In genomic region chr17:77117415-77117814, GRCh38 we compare ENCODE assay signal across 16 cellular contexts. TPM values are rescaled to one million over a fixed set of nuclear protein-coding genes. Genes with fewer than 3 reads are reported as not detected.
DNase-seq lines count a peak whose midpoint lies in the region; ATAC-seq and TF ChIP-seq lines count a peak whose summit lies in the region.
"Had no signal": no experiment of that assay in that cellular context is flagged by ENCODE, and none has a peak within 500 bp of the region (broad histone marks: within the 10 kb centered on the region; RNA-seq: fewer than 3 reads in every experiment).

No MANE protein-coding gene starts in this region.

- H3K27me3 ChIP-seq in right lobe of liver: no peaks in the 10 kb centered on the region
- H3K27me3 ChIP-seq in subcutaneous abdominal adipose tissue (ENCODE audit: control insufficient read depth in 5 of 5, insufficient read depth in 4 of 5, low read length in 5 of 5): no peaks in the 10 kb centered on the region

- H3K4me3 ChIP-seq in right lobe of liver (no peak overlapping the region), subcutaneous abdominal adipose tissue (ENCODE audit: low read depth in 1 of 5, low read length in 5 of 5) (peak overlapping the region in 1 of 5 donors; percentile 9)

- peaks cover 0 to 5% (median 1%) of the 10 kb centered on the region in 4 donors for H3K4me1 ChIP-seq in right lobe of liver
- H3K4me1 ChIP-seq in subcutaneous abdominal adipose tissue (ENCODE audit: control insufficient read depth in 5 of 5, insufficient read depth in 5 of 5, low read length in 5 of 5): peaks cover 12 to 64% (median 30%) of the 10 kb centered on the region in 5 donors

- H3K9me3 ChIP-seq in right lobe of liver: no peaks in the 10 kb centered on the region
- no peaks in the 10 kb centered on the region for H3K9me3 ChIP-seq in subcutaneous abdominal adipose tissue (ENCODE audit: control insufficient read depth in 5 of 5, low read length in 5 of 5)

- DNase-seq in GM03348 (ENCODE audit: low spot score) (peak; percentile 66), right lobe of liver (no peak), NCI-H128 (lab: John Stamatoyannopoulos, UW; ENCODE audit: unreplicated experiment) (no peak), NCI-H748 (lab: John Stamatoyannopoulos, UW; ENCODE audit: unreplicated experiment) (no peak)
- no peak for DNase-seq in effector CD4-positive, alpha-beta T cell
- DNase-seq in activated naive CD4-positive, alpha-beta T cell (lab: John Stamatoyannopoulos, UW): no peak
- DNase-seq: activated CD4-positive, alpha-beta T cell treated with anti-CD3 and anti-CD28 coated beads for 36 hours; H7; naive thymus-derived CD4-positive, alpha-beta T cell; NCI-H187 treated with DMSO at 0.1 percent for 48 hours; NCI-H446 treated with DMSO at 0.1 percent for 48 hours; NK-92 treated with Interleukin-12 subunit alpha and Interleukin-12 subunit beta, amount 100 ng/mL, for 24 hours; stimulated activated CD4-positive, alpha-beta T cell treated with anti-CD3 and anti-CD28 coated beads, Interleukin-12 subunit alpha, Interleukin-12 subunit beta, amount 100 ng/mL, for 4 hours had no signal

- TF ChIP-seq CTCF in right lobe of liver (IDR thresholded peaks at IDR 0.05): no peak

- H3K9ac ChIP-seq in subcutaneous abdominal adipose tissue (ENCODE audit: low read length in 5 of 5): no peak overlapping the region

- 87% methylated on average over 4 of the region's 4 CpGs for WGBS in right lobe of liver (ENCODE audit: insufficient coverage, low coverage, low lambda C conversion rate, missing lambda C conversion rate)

- TF ChIP-seq POLR2A in right lobe of liver (IDR thresholded peaks at IDR 0.05): no peak

- intact Hi-C loops in right lobe of liver (cut with DNase I): no loop called here

- H3K27ac ChIP-seq in cingulate gyrus (ENCODE audit: low read depth, low read length) (peak overlapping the region; percentile 44), right lobe of liver (peak overlapping the region in 2 of 3 donors; percentile 36 to 39), subcutaneous abdominal adipose tissue (ENCODE audit: low read depth, low read length) (peak overlapping the region; percentile 74)
- H3K27ac ChIP-seq: HL-60 had no signal

- H3K36me3 ChIP-seq in right lobe of liver: no peaks in the 10 kb centered on the region
- no peaks in the 10 kb centered on the region for H3K36me3 ChIP-seq in subcutaneous abdominal adipose tissue (ENCODE audit: control insufficient read depth in 5 of 5, insufficient read depth in 5 of 5, low read length in 5 of 5)

- peak in 1 of 4 donors; percentile 20 for ATAC-seq in right lobe of liver
- ATAC-seq: activated CD4-positive, alpha-beta T cell treated with anti-CD3 and anti-CD28 coated beads for 36 hours; naive thymus-derived CD4-positive, alpha-beta T cell had no signal

RNA-seq across cellular contexts. Expression of gene SEC14L1, which starts 23.4 kb away (rescaled TPM):
- total RNA-seq in right lobe of liver: 10 to 100 TPM; 21.5 to 44.4 (median 24.9) TPM
